Comparison of ENCODE assay signal across 8 cellular contexts in the genomic region with DNA sequence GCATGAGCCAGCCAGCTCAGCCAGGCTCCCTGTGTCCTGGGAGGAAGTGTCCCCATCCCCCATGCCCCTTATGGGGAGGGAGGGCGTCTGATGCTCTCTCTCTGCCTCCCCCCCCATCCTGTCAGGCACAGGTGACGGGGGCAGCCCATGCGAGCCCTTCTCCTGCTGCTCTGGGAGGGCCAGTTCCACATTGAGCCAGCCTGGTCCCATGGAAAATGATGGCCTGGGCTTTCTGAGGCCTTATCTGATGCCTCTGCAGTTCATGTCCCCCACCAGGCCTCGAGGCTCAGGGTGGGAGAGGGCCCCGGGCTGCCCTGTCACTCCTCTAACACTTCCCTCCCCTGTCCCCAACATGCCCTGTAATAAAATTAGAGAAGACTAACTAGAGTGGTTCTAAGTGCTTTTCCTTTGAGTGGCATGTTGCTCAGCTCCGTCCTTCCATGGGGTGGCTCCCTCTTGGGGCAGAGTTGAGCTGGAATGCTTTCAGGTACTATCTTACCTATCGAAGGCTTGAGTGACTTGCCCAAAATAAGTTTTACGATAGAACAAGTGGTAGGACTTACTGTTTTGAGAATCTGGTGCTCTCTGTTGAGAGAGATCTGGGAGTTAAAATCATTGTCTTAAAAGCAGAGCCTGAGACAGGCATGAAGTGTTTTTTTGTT. TPM values are rescaled to one million over a fixed set of nuclear protein-coding genes. Genes with fewer than 3 reads are reported as not detected.
A peak's percentile ranks its signal among the peaks of the same experiment; 100 is the strongest.
DNase-seq lines count a peak whose midpoint lies in the region; ATAC-seq, FAIRE-seq and TF ChIP-seq lines count a peak whose summit lies in the region.

No MANE protein-coding gene starts in this region.

- H3K27me3 Mint-ChIP-seq in activated T-helper 17 cell treated with anti-CD3 and anti-CD28 coated beads, Interleukin-2, amount 50 U/mL, for 72 hours: no peaks in the 10 kb centered on the region

- peaks cover 0 to 14% (median 2%) of the 10 kb centered on the region in 4 donors for H3K36me3 ChIP-seq in liver (ENCODE audit: control insufficient read depth in 4 of 4, insufficient read depth in 3 of 4, low read depth in 1 of 4, low read length in 3 of 4)
- H3K36me3 ChIP-seq in gastroesophageal sphincter: peaks cover 0 to 42% of the 10 kb centered on the region in 2 donors

- H3K27me3 ChIP-seq in liver (ENCODE audit: control insufficient read depth in 4 of 4, insufficient read depth in 4 of 4, low read length in 3 of 4): no peaks in the 10 kb centered on the region
- no peaks in the 10 kb centered on the region for H3K27me3 ChIP-seq in gastroesophageal sphincter

- 57% methylated on average over 8 of the region's 8 CpGs for WGBS in liver
- WGBS in gastroesophageal sphincter (ENCODE audit: low coverage in 1 of 2), 2 donors: 34 to 37% methylated on average over 4 to 5 of the region's 8 CpGs

- no peak for TF ChIP-seq RAD21 in liver (IDR thresholded peaks at IDR 0.05)

- H3K27ac Mint-ChIP-seq in activated T-helper 17 cell treated with anti-CD3 and anti-CD28 coated beads, Interleukin-2, amount 50 U/mL, for 72 hours: peak overlapping the region; percentile 96

- peaks cover 23% of the 10 kb centered on the region for H3K4me1 Mint-ChIP-seq in activated T-helper 17 cell treated with anti-CD3 and anti-CD28 coated beads, Interleukin-2, amount 50 U/mL, for 72 hours

- no peak overlapping the region for H3K9ac ChIP-seq in liver (ENCODE audit: low read depth in 1 of 2, low read length in 2 of 2)

- H3K4me1 ChIP-seq in liver (ENCODE audit: control insufficient read depth in 4 of 4, insufficient read depth in 4 of 4, low read length in 3 of 4) (peaks cover 13 to 38% (median 30%) of the 10 kb centered on the region in 4 donors), gastroesophageal sphincter (peaks cover 0 to 40% (median 26%) of the 10 kb centered on the region in 3 donors)

- FAIRE-seq in G401.6 (lab: Jason Lieb, UNC): peak; percentile 82
- no peak for FAIRE-seq in HTR-8/SVneo (lab: Jason Lieb, UNC)

- H3K4me3 ChIP-seq in liver (ENCODE audit: low read depth in 1 of 3, low read length in 3 of 3): no peak overlapping the region
- H3K4me3 ChIP-seq in gastroesophageal sphincter: no peak overlapping the region

- no peaks in the 10 kb centered on the region for H3K9me3 Mint-ChIP-seq in activated T-helper 17 cell treated with anti-CD3 and anti-CD28 coated beads, Interleukin-2, amount 50 U/mL, for 72 hours

- ATAC-seq in activated T-helper 17 cell treated with anti-CD3 and anti-CD28 coated beads, Interleukin-2, amount 50 U/mL, for 72 hours (replicated peaks): no peak
- no peak for ATAC-seq in gastroesophageal sphincter

- H3K9me3 ChIP-seq in liver (ENCODE audit: control insufficient read depth in 4 of 4, low read length in 3 of 4) (no peaks in the 10 kb centered on the region), gastroesophageal sphincter (no peaks in the 10 kb centered on the region)

- no peak for DNase-seq in stimulated activated CD4-positive, alpha-beta T cell treated with anti-CD3 and anti-CD28 coated beads, Interleukin-4, amount 100 ng/mL, for 24 hours
- DNase-seq in stimulated activated CD8-positive, alpha-beta memory T cell treated with anti-CD3 and anti-CD28 coated beads, Interleukin-4, amount 100 ng/mL, for 48 hours: no peak
- no peak for DNase-seq in HTR-8/SVneo (ENCODE audit: insufficient read length, low spot score)

- TF ChIP-seq EP300 in gastroesophageal sphincter (IDR thresholded peaks at IDR 0.05): no peak

- peak overlapping the region; percentile 97 for H3K4me3 Mint-ChIP-seq in activated T-helper 17 cell treated with anti-CD3 and anti-CD28 coated beads, Interleukin-2, amount 50 U/mL, for 72 hours

- H3K27ac ChIP-seq in 22Rv1: peak overlapping the region; percentile 96
- H3K27ac ChIP-seq in liver (ENCODE audit: low read depth in 1 of 2, low read length in 2 of 2): peak overlapping the region; percentile 93 to 99
- H3K27ac ChIP-seq in gastroesophageal sphincter: peak overlapping the region in 1 of 4 donors; percentile 0

- no peak for TF ChIP-seq POLR2A in gastroesophageal sphincter (IDR thresholded peaks at IDR 0.05)

- TF ChIP-seq CTCF in 22Rv1 (IDR thresholded peaks at IDR 0.05) (peak; percentile 50), liver (IDR thresholded peaks at IDR 0.05; ENCODE audit: low read depth, low read length, missing input control) (no peak), gastroesophageal sphincter (IDR thresholded peaks at IDR 0.05) (no peak)

- H3K36me3 Mint-ChIP-seq in activated T-helper 17 cell treated with anti-CD3 and anti-CD28 coated beads, Interleukin-2, amount 50 U/mL, for 72 hours (ENCODE audit: low read depth): peaks cover 9% of the 10 kb centered on the region

TF ChIP-seq in liver, 16 proteins besides CTCF, POLR2A, EP300 and RAD21:
- TF ChIP-seq, protein P1, sequence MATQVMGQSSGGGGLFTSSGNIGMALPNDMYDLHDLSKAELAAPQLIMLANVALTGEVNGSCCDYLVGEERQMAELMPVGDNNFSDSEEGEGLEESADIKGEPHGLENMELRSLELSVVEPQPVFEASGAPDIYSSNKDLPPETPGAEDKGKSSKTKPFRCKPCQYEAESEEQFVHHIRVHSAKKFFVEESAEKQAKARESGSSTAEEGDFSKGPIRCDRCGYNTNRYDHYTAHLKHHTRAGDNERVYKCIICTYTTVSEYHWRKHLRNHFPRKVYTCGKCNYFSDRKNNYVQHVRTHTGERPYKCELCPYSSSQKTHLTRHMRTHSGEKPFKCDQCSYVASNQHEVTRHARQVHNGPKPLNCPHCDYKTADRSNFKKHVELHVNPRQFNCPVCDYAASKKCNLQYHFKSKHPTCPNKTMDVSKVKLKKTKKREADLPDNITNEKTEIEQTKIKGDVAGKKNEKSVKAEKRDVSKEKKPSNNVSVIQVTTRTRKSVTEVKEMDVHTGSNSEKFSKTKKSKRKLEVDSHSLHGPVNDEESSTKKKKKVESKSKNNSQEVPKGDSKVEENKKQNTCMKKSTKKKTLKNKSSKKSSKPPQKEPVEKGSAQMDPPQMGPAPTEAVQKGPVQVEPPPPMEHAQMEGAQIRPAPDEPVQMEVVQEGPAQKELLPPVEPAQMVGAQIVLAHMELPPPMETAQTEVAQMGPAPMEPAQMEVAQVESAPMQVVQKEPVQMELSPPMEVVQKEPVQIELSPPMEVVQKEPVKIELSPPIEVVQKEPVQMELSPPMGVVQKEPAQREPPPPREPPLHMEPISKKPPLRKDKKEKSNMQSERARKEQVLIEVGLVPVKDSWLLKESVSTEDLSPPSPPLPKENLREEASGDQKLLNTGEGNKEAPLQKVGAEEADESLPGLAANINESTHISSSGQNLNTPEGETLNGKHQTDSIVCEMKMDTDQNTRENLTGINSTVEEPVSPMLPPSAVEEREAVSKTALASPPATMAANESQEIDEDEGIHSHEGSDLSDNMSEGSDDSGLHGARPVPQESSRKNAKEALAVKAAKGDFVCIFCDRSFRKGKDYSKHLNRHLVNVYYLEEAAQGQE (IDR thresholded peaks at IDR 0.05): no peak
- TF ChIP-seq, protein P2, sequence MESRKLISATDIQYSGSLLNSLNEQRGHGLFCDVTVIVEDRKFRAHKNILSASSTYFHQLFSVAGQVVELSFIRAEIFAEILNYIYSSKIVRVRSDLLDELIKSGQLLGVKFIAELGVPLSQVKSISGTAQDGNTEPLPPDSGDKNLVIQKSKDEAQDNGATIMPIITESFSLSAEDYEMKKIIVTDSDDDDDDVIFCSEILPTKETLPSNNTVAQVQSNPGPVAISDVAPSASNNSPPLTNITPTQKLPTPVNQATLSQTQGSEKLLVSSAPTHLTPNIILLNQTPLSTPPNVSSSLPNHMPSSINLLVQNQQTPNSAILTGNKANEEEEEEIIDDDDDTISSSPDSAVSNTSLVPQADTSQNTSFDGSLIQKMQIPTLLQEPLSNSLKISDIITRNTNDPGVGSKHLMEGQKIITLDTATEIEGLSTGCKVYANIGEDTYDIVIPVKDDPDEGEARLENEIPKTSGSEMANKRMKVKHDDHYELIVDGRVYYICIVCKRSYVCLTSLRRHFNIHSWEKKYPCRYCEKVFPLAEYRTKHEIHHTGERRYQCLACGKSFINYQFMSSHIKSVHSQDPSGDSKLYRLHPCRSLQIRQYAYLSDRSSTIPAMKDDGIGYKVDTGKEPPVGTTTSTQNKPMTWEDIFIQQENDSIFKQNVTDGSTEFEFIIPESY (IDR thresholded peaks at IDR 0.05): no peak
- TF ChIP-seq SP1 (IDR thresholded peaks at IDR 0.05): no peak
- TF ChIP-seq ATF3 (IDR thresholded peaks at IDR 0.05): no peak
- no peak for TF ChIP-seq GABPA (IDR thresholded peaks at IDR 0.05 in 1 of 2, conservative IDR thresholded peaks at IDR 0.05 in 1 of 2)
- TF ChIP-seq NR2F2 (IDR thresholded peaks at IDR 0.05): no peak

RNA-seq across cellular contexts. Expression of gene MTFR1L, which starts 1.8 kb away (rescaled TPM):
- 10 to 100 TPM; 39.6 to 58.8 TPM for total RNA-seq in activated T-helper 17 cell treated with anti-CD3 and anti-CD28 coated beads, Interleukin-2, amount 50 U/mL, for 72 hours
- total RNA-seq in liver (10 to 100 TPM; 22.5 to 48.4 TPM), gastroesophageal sphincter (100 to 1,000 TPM in 2 of 4 donors, 10 to 100 TPM in 2; 83.2 to 128 (median 101) TPM)
- 10 to 100 TPM; 33.4 to 47.1 TPM for polyA plus RNA-seq in liver

RNA-seq across cellular contexts. Expression of gene SELENON, which starts 18.0 kb away (rescaled TPM):
- total RNA-seq in activated T-helper 17 cell treated with anti-CD3 and anti-CD28 coated beads, Interleukin-2, amount 50 U/mL, for 72 hours: 10 to 100 TPM; 10.2 to 13.2 TPM
- total RNA-seq in liver (10 to 100 TPM in 1 of 2 donors, 1 to 10 TPM in 1; 7.8 to 10.1 TPM), gastroesophageal sphincter (10 to 100 TPM; 33.5 to 82.8 (median 39.4) TPM)
- 10 to 100 TPM in 1 of 2 donors, 1 to 10 TPM in 1; 4.3 to 16.1 TPM for polyA plus RNA-seq in liver

RNA-seq across cellular contexts. Expression of gene AUNIP, which starts 41.3 kb away (rescaled TPM):
- 1 to 10 TPM; 3.7 to 7.2 TPM for total RNA-seq in activated T-helper 17 cell treated with anti-CD3 and anti-CD28 coated beads, Interleukin-2, amount 50 U/mL, for 72 hours
- total RNA-seq in liver: 1 to 10 TPM in 1 of 2 donors, not detected in 1; 9.0 TPM
- polyA plus RNA-seq in liver: under 1 TPM; 0.18 to 0.56 TPM
- 1 to 10 TPM in 1 of 4 donors, under 1 TPM in 1, not detected in 2; 0.52 to 1.1 TPM for total RNA-seq in gastroesophageal sphincter

RNA-seq across cellular contexts. Expression of gene PAQR7, which starts 57.5 kb away (rescaled TPM):
- 1 to 10 TPM; 5.7 to 7.2 TPM for total RNA-seq in activated T-helper 17 cell treated with anti-CD3 and anti-CD28 coated beads, Interleukin-2, amount 50 U/mL, for 72 hours
- total RNA-seq in liver (1 to 10 TPM; 2.0 to 9.0 TPM), gastroesophageal sphincter (10 to 100 TPM in 1 of 4 donors, 1 to 10 TPM in 3; 6.5 to 13.7 (median 7.8) TPM)
- polyA plus RNA-seq in liver: 1 to 10 TPM; 1.5 to 1.6 TPM
